20 cellular contexts compared by ENCODE assay signal in genomic region chr7:30778246-30779025, GRCh38. TPM values are rescaled to one million over a fixed set of nuclear protein-coding genes. Genes with fewer than 3 reads are reported as not detected.
A peak's percentile ranks its signal among the peaks of the same experiment; 100 is the strongest.
DNase-seq lines count a peak whose midpoint lies in the region; ATAC-seq, FAIRE-seq and TF ChIP-seq lines count a peak whose summit lies in the region.
"Had no signal": no experiment of that assay in that cellular context is flagged by ENCODE, and none has a peak within 500 bp of the region (broad histone marks: within the 10 kb centered on the region; RNA-seq: fewer than 3 reads in every experiment).

No MANE protein-coding gene starts in this region.

- H3K9me3 Mint-ChIP-seq in activated CD4-positive, alpha-beta T cell treated with anti-CD3 and anti-CD28 coated beads, Interleukin-2, amount 10 ng/mL, durations not matched to agents 7 days and 5 days = no peaks in the 10 kb centered on the region
- H3K9me3 Mint-ChIP-seq: activated T-helper 1 cell treated with anti-CD3 and anti-CD28 coated beads, Interleukin-12 subunit alpha, Interleukin-12 subunit beta, Interleukin-2, Interleukin-4 antibody, amounts not matched to agents 30 ng/mL and 10 ng/mL and 1 ng/mL, durations not matched to agents 14 hours and 24 hours and 36 hours; nephron had no signal

- POLR2A ChIA-PET in K562 (lab: Yijun Ruan, JAX) = interaction anchor here (1.2 kb wide), 1 partner anchor 13 kb away, joined by 5 read pairs; no protein-coding TSS in a partner anchor
- POLR2A ChIA-PET in activated CD4-positive, alpha-beta T cell treated with anti-CD3 and anti-CD28 coated beads, Interleukin-2, amount 10 ng/mL, durations not matched to agents 7 days and 5 days (lab: Charles Lee) = no interaction called here

- peaks cover 2% of the 10 kb centered on the region for H3K9me1 ChIP-seq in K562 (ENCODE audit: control insufficient read depth, insufficient read depth, low read length)

- DNase-seq in AG09319 (ENCODE audit: extremely low read depth, low read depth) (peak; percentile 84), K562 (ENCODE audit: extremely low read depth in 1 of 4, low spot score in 3 of 4) (no peak), left ventricle myocardium inferior (no peak), psoas muscle (peak in 1 of 2 donors; percentile 18), ecto neural progenitor cell (ENCODE audit: low spot score) (no peak), KBM-7 (no peak), NCI-H1105 (lab: John Stamatoyannopoulos, UW) (no peak)
- no peak for DNase-seq in activated CD4-positive, alpha-beta T cell treated with anti-CD3 and anti-CD28 coated beads, Interleukin-2, amount 10 ng/mL, durations not matched to agents 7 days and 5 days
- DNase-seq: ACHN; activated CD4-positive, alpha-beta T cell treated with anti-CD3 and anti-CD28 coated beads for 48 hours; effector memory CD4-positive, alpha-beta T cell; left colon; NCI-H1417 treated with DMSO at 0.1 percent for 48 hours; NCI-H69; small intestine; T-helper 17 cell had no signal

- H3K27ac Mint-ChIP-seq in activated CD4-positive, alpha-beta T cell treated with anti-CD3 and anti-CD28 coated beads, Interleukin-2, amount 10 ng/mL, durations not matched to agents 7 days and 5 days = no peak overlapping the region
- H3K27ac Mint-ChIP-seq: activated T-helper 1 cell treated with anti-CD3 and anti-CD28 coated beads, Interleukin-12 subunit alpha, Interleukin-12 subunit beta, Interleukin-2, Interleukin-4 antibody, amounts not matched to agents 30 ng/mL and 10 ng/mL and 1 ng/mL, durations not matched to agents 14 hours and 24 hours and 36 hours; nephron; T-helper 17 cell had no signal

- H3K36me3 ChIP-seq in K562 (ENCODE audit: control insufficient read depth, insufficient read depth, low read length) (peaks cover 68% of the 10 kb centered on the region), left ventricle myocardium inferior (peaks cover 21% of the 10 kb centered on the region), psoas muscle (ENCODE audit: insufficient read depth in 1 of 2, low read depth in 1 of 2) (peaks cover 0 to 15% of the 10 kb centered on the region in 2 donors)

- H3K4me3 ChIP-seq in K562 (no peak overlapping the region), left ventricle myocardium inferior (peak overlapping the region; percentile 22), psoas muscle (no peak overlapping the region)

- TF ChIP-seq POLR2A in K562 (conservative IDR thresholded peaks at IDR 0.05) = no peak

- H3K27me3 ChIP-seq in K562 (ENCODE audit: control insufficient read depth in 2 of 2, insufficient read depth in 2 of 2, low read length in 2 of 2) (no peaks in the 10 kb centered on the region), left ventricle myocardium inferior (ENCODE audit: low read depth) (no peaks in the 10 kb centered on the region), psoas muscle (ENCODE audit: insufficient read depth in 3 of 3, low read length in 2 of 3) (no peaks in the 10 kb centered on the region)

- no peak overlapping the region for H3K4me3 Mint-ChIP-seq in activated CD4-positive, alpha-beta T cell treated with anti-CD3 and anti-CD28 coated beads, Interleukin-2, amount 10 ng/mL, durations not matched to agents 7 days and 5 days
- H3K4me3 Mint-ChIP-seq: activated T-helper 1 cell treated with anti-CD3 and anti-CD28 coated beads, Interleukin-12 subunit alpha, Interleukin-12 subunit beta, Interleukin-2, Interleukin-4 antibody, amounts not matched to agents 30 ng/mL and 10 ng/mL and 1 ng/mL, durations not matched to agents 14 hours and 24 hours and 36 hours; nephron; T-helper 17 cell had no signal

- no peak for TF ChIP-seq RAD21 in K562 (CRISPR knock-in tag; conservative IDR thresholded peaks at IDR 0.05 in 1 of 2, IDR thresholded peaks at IDR 0.05 in 1 of 2)

- CTCF ChIA-PET in K562 (lab: Yijun Ruan, JAX; ENCODE audit: low intra/inter-chr PET ratio) = no interaction called here
- CTCF ChIA-PET in activated CD4-positive, alpha-beta T cell treated with anti-CD3 and anti-CD28 coated beads, Interleukin-2, amount 10 ng/mL, durations not matched to agents 7 days and 5 days (lab: Charles Lee) = interaction anchor here (1.0 to 1.7 kb wide), 3 partner anchors 9 to 18 kb away, joined by 3 to 4 read pairs (median 3); no protein-coding TSS in a partner anchor

- no peak for TF ChIP-seq CTCF in AG09319 (IDR thresholded peaks at IDR 0.05; ENCODE audit: low read depth, low read length)
- TF ChIP-seq CTCF in K562 (IDR thresholded peaks at IDR 0.05 in 2 of 3, conservative IDR thresholded peaks at IDR 0.05 in 1 of 3; ENCODE audit: insufficient read depth in 2 of 3, low read depth in 1 of 3, low read length in 3 of 3) = no peak
- no peak for TF ChIP-seq CTCF in left ventricle myocardium inferior (IDR thresholded peaks at IDR 0.05; ENCODE audit: borderline replicate concordance)
- no peak for TF ChIP-seq CTCF in psoas muscle (IDR thresholded peaks at IDR 0.05)

- H3K9me3 ChIP-seq in K562 (replicated peaks; ENCODE audit: control insufficient read depth, insufficient read depth, low read depth, low read length) = no peaks in the 10 kb centered on the region
- no peaks in the 10 kb centered on the region for H3K9me3 ChIP-seq in left ventricle myocardium inferior (replicated peaks)
- H3K9me3 ChIP-seq in psoas muscle = no peaks in the 10 kb centered on the region

- intact Hi-C loops in K562 (cut with micrococcal nuclease) (no loop called here), left ventricle myocardium inferior (cut with micrococcal nuclease) (no loop called here), psoas muscle (cut with DNase I) (no loop called here)

- H3K4me2 ChIP-seq in K562 (ENCODE audit: insufficient read depth, low read length) = no peak overlapping the region

- no peaks in the 10 kb centered on the region for H3K36me3 Mint-ChIP-seq in activated CD4-positive, alpha-beta T cell treated with anti-CD3 and anti-CD28 coated beads, Interleukin-2, amount 10 ng/mL, durations not matched to agents 7 days and 5 days (ENCODE audit: low read depth)

- H3K27me3 Mint-ChIP-seq in activated CD4-positive, alpha-beta T cell treated with anti-CD3 and anti-CD28 coated beads, Interleukin-2, amount 10 ng/mL, durations not matched to agents 7 days and 5 days = no peaks in the 10 kb centered on the region
- H3K27me3 Mint-ChIP-seq: T-helper 17 cell had no signal

- FAIRE-seq in K562 (lab: Jason Lieb, UNC) = peak; percentile 11
- FAIRE-seq: H54, RCC 7860, small intestine had no signal

- WGBS in K562 (ENCODE audit: insufficient coverage, low coverage, missing lambda C conversion rate) = 89% methylated on average over 13 of the region's 15 CpGs
- WGBS in psoas muscle, 3 donors = 43 to 71% (median 52%) methylated on average over 15 of the region's 15 CpGs

- no peaks in the 10 kb centered on the region for H3K4me1 Mint-ChIP-seq in activated CD4-positive, alpha-beta T cell treated with anti-CD3 and anti-CD28 coated beads, Interleukin-2, amount 10 ng/mL, durations not matched to agents 7 days and 5 days
- H3K4me1 Mint-ChIP-seq: nephron, T-helper 17 cell had no signal

- no peak overlapping the region for H2AFZ ChIP-seq in K562 (ENCODE audit: low read depth, low read length)

- TF ChIP-seq EP300 in K562 (IDR thresholded peaks at IDR 0.05; ENCODE audit: low read length) = no peak

- H3K27ac ChIP-seq in K562 (ENCODE audit: extremely low read depth, low read depth, low read length) (no peak overlapping the region), left ventricle myocardium inferior (replicated peaks) (peak overlapping the region; percentile 68), psoas muscle (peak overlapping the region; percentile 71)

- ATAC-seq in K562 = no peak
- peak; percentile 81 to 93 (median 85) for ATAC-seq in psoas muscle
- ATAC-seq: left colon, T-helper 17 cell had no signal

- H3K4me1 ChIP-seq in K562 (replicated peaks in 1 of 2; ENCODE audit: control insufficient read depth in 2 of 2, insufficient read depth in 2 of 2, low read length in 2 of 2) = peaks cover 5 to 6% of the 10 kb centered on the region in 2 experiments; a peak in 3 of 5 replicates
- peaks cover 31% of the 10 kb centered on the region for H3K4me1 ChIP-seq in left ventricle myocardium inferior
- peaks cover 29% of the 10 kb centered on the region for H3K4me1 ChIP-seq in psoas muscle

- peaks cover 41% of the 10 kb centered on the region for H3K79me2 ChIP-seq in K562 (ENCODE audit: control insufficient read depth, insufficient read depth, low read length)

- in situ Hi-C loops in K562 (cut with MboI) = no loop called here
- in situ Hi-C loops in KBM-7 (cut with MboI; ENCODE audit: low pct_unique_long_range_greater_than_20kb, low sequenced_read_pairs) = no loop called here

- no peaks in the 10 kb centered on the region for H4K20me1 ChIP-seq in K562 (replicated peaks; ENCODE audit: control insufficient read depth, insufficient read depth, low read length)

- BruUV-seq in K562 (replicated peaks; lab: Mats Ljungman, UMichigan) = no TSS peak

- no peak overlapping the region for H3K9ac ChIP-seq in K562 (ENCODE audit: insufficient read depth in 1 of 2, low read depth in 2 of 2, low read length in 2 of 2)

RNA-seq across cellular contexts. Expression of gene MINDY4, which starts 7.2 kb away (rescaled TPM):
- total RNA-seq in K562 (2011; cell fraction: chromatin; rRNA removed; ENCODE audit: low replicate concordance) = 30.4 and 31.9 TPM in 2 replicates
- 15.9 and 17.5 TPM in 2 replicates for total RNA-seq in K562 (2011; cell fraction: nucleolus; rRNA removed)
- 20.6 and 29.6 TPM in 2 replicates for total RNA-seq in K562 (2011; cell fraction: nucleoplasm; rRNA removed)
- total RNA-seq in K562 (2014; rRNA removed) = 11.0 and 13.0 TPM in 2 replicates
- 9.9 and 11.9 TPM in 2 replicates for total RNA-seq in K562 (2014; rRNA removed; fragmentation: Illumina TruSeq; extraction: Trizol)
- 14.1 and 14.4 TPM in 2 replicates for total RNA-seq in K562 (2015; rRNA removed; fragmentation: Illumina TruSeq; extraction: Trizol)
- 12.6 and 13.1 TPM in 2 replicates for total RNA-seq in K562 (2021)
- 4.9 and 8.1 TPM in 2 replicates for polyA plus RNA-seq in K562 (2011; rRNA removed)
- 3.5 and 6.6 TPM in 2 replicates for polyA plus RNA-seq in K562 (2011; cell fraction: cytosol; rRNA removed)
- 14.3 and 27.5 TPM in 2 replicates for polyA plus RNA-seq in K562 (2011; cell fraction: nucleus; rRNA removed)
- polyA plus RNA-seq in K562 (2012) = 8.7 and 10.6 TPM in 2 replicates
- 13.6 and 16.7 TPM in 2 replicates for polyA plus RNA-seq in K562 (2014; fragmentation: Illumina TruSeq; extraction: Trizol)
- polyA plus RNA-seq in K562 (2014; fragmentation: Nextera tagmentation; extraction: Ambion mirVana) = 1 to 10 TPM; 2.1 to 2.3 TPM
- 9.7 and 10.0 TPM in 2 replicates for polyA plus RNA-seq in K562 (2014; rRNA removed)
- 8.8 and 10.5 TPM in 2 replicates for polyA minus RNA-seq in K562 (2011; rRNA and poly(A)+ RNA removed)
- 4.8 and 6.0 TPM in 2 replicates for polyA minus RNA-seq in K562 (2011; cell fraction: cytosol; rRNA and poly(A)+ RNA removed)
- polyA minus RNA-seq in K562 (2011; cell fraction: nucleus; rRNA and poly(A)+ RNA removed) = 21.9 and 22.3 TPM in 2 replicates
- 3.8 TPM for total RNA-seq in left ventricle myocardium inferior
- total RNA-seq in psoas muscle = 1 to 10 TPM; 1.3 to 3.5 (median 2.0) TPM
- 1 to 10 TPM in 2 of 3 donors, under 1 TPM in 1; 0.86 to 3.3 (median 1.1) TPM for polyA plus RNA-seq in psoas muscle
- total RNA-seq in activated CD4-positive, alpha-beta T cell treated with anti-CD3 and anti-CD28 coated beads, Interleukin-2, amount 10 ng/mL, durations not matched to agents 7 days and 5 days = 1 to 10 TPM; 1.3 to 1.8 TPM

RNA-seq across cellular contexts. Expression of gene INMT, which starts 26.5 kb away (rescaled TPM):
- total RNA-seq in K562 (2011; cell fraction: chromatin; rRNA removed; ENCODE audit: low replicate concordance) = not detected in 2 replicates
- not detected in 2 replicates for total RNA-seq in K562 (2011; cell fraction: nucleolus; rRNA removed)
- not detected in 2 replicates for total RNA-seq in K562 (2011; cell fraction: nucleoplasm; rRNA removed)
- total RNA-seq in K562 (2014; rRNA removed) = not detected in 2 replicates
- total RNA-seq in K562 (2014; rRNA removed; fragmentation: Illumina TruSeq; extraction: Trizol) = not detected in 2 replicates
- total RNA-seq in K562 (2015; rRNA removed; fragmentation: Illumina TruSeq; extraction: Trizol) = 0.04 TPM in 1 of 2 replicates, not detected in the other
- 0.11 and 0.27 TPM in 2 replicates for total RNA-seq in K562 (2021)
- polyA plus RNA-seq in K562 (2011; rRNA removed) = not detected in 2 replicates
- not detected in 2 replicates for polyA plus RNA-seq in K562 (2011; cell fraction: cytosol; rRNA removed)
- not detected in 2 replicates for polyA plus RNA-seq in K562 (2011; cell fraction: nucleus; rRNA removed)
- polyA plus RNA-seq in K562 (2012) = 0.05 TPM in 1 of 2 replicates, not detected in the other
- polyA plus RNA-seq in K562 (2014; fragmentation: Illumina TruSeq; extraction: Trizol) = not detected in 2 replicates
- not detected for polyA plus RNA-seq in K562 (2014; fragmentation: Nextera tagmentation; extraction: Ambion mirVana)
- not detected in 2 replicates for polyA plus RNA-seq in K562 (2014; rRNA removed)
- polyA minus RNA-seq in K562 (2011; rRNA and poly(A)+ RNA removed) = not detected in 2 replicates
- not detected in 2 replicates for polyA minus RNA-seq in K562 (2011; cell fraction: cytosol; rRNA and poly(A)+ RNA removed)
- not detected in 2 replicates for polyA minus RNA-seq in K562 (2011; cell fraction: nucleus; rRNA and poly(A)+ RNA removed)
- 49.5 TPM for total RNA-seq in left ventricle myocardium inferior
- total RNA-seq in psoas muscle = 10 to 100 TPM in 2 of 4 donors, 1 to 10 TPM in 2; 2.3 to 32.0 (median 9.0) TPM
- polyA plus RNA-seq in psoas muscle = 1 to 10 TPM; 2.4 to 4.6 (median 2.4) TPM
- 1 to 10 TPM; 1.3 to 2.5 TPM for total RNA-seq in activated CD4-positive, alpha-beta T cell treated with anti-CD3 and anti-CD28 coated beads, Interleukin-2, amount 10 ng/mL, durations not matched to agents 7 days and 5 days
